ENCODE assay signal across 8 cellular contexts in genomic region chr11:65860278-65861164, GRCh38. TPM values are rescaled to one million over a fixed set of nuclear protein-coding genes. Genes with fewer than 3 reads are reported as not detected.
DNase-seq lines count a peak whose midpoint lies in the region; ATAC-seq and TF ChIP-seq lines count a peak whose summit lies in the region.

Gene MUS81 (plus strand): TSS chr11:65860433. CDS start chr11:65860754, 321 bp downstream.

- peak; percentile 20 for ATAC-seq in GM19324 (IDR thresholded peaks at IDR 0.05; ENCODE audit: low FRiP score, unreplicated experiment)
- peak; percentile 43 to 47 for ATAC-seq in activated T-cell treated with anti-CD3 and anti-CD28 coated beads, Interleukin-2, amount 50 U/mL, for 72 hours (replicated peaks in 1 of 2)

- H3K27me3 ChIP-seq in esophagus muscularis mucosa = no peaks in the 10 kb centered on the region

- peaks cover 46% of the 10 kb centered on the region for H3K4me1 Mint-ChIP-seq in activated T-cell treated with anti-CD3 and anti-CD28 coated beads, Interleukin-2, amount 50 U/mL, for 72 hours (ENCODE audit: low read depth)

- H3K36me3 ChIP-seq in esophagus muscularis mucosa = peaks cover 29 to 56% (median 47%) of the 10 kb centered on the region in 4 donors

- TF ChIP-seq EP300 in esophagus muscularis mucosa (IDR thresholded peaks at IDR 0.05) = no peak

- H3K9me3 ChIP-seq in esophagus muscularis mucosa = no peaks in the 10 kb centered on the region

- H3K4me1 ChIP-seq in esophagus muscularis mucosa = peaks cover 36 to 68% (median 59%) of the 10 kb centered on the region in 4 donors

- H3K9me3 Mint-ChIP-seq in activated T-cell treated with anti-CD3 and anti-CD28 coated beads, Interleukin-2, amount 50 U/mL, for 72 hours = no peaks in the 10 kb centered on the region

- H3K4me3 ChIP-seq in esophagus muscularis mucosa = peak within 1 kb of the TSS; percentile 98 to 100 (median 99)

- peak within 1 kb of the TSS; percentile 96 to 97 for H3K4me3 Mint-ChIP-seq in activated T-cell treated with anti-CD3 and anti-CD28 coated beads, Interleukin-2, amount 50 U/mL, for 72 hours

- peak; percentile 95 for DNase-seq in Ammon's horn (ENCODE audit: low spot score)
- peak; percentile 98 for DNase-seq in LHCN-M2 (ENCODE audit: low read depth)
- peak; percentile 98 for DNase-seq in RKO (ENCODE audit: low spot score)
- peak; percentile 97 for DNase-seq in activated T-cell treated with anti-CD3 and anti-CD28 coated beads, Interleukin-2, amount 50 U/mL, for 72 hours
- peak; percentile 99 for DNase-seq in esophagus muscularis mucosa (ENCODE audit: extremely low spot score)
- DNase-seq in myocyte (ENCODE audit: low read depth) = peak; percentile 99
- DNase-seq in stimulated activated CD8-positive, alpha-beta memory T cell treated with anti-CD3 and anti-CD28 coated beads, Interleukin-7, amount 100 ng/mL, for 4 hours (ENCODE audit: low read depth in 2 of 2) = peak; percentile 93

- peak within 1 kb of the TSS; percentile 98 to 100 (median 98) for H3K27ac ChIP-seq in esophagus muscularis mucosa (replicated peaks in 1 of 4)

- intact Hi-C loops in esophagus muscularis mucosa (cut with DNase I) = no loop called here

- peak; percentile 37 for TF ChIP-seq POLR2A in esophagus muscularis mucosa (IDR thresholded peaks at IDR 0.05; ENCODE audit: low read depth)

- 0% methylated on average over 24 of the region's 78 CpGs for WGBS in esophagus muscularis mucosa

- peak; percentile 83 to 93 (median 86) for TF ChIP-seq CTCF in esophagus muscularis mucosa (IDR thresholded peaks at IDR 0.05)

- H3K27ac Mint-ChIP-seq in activated T-cell treated with anti-CD3 and anti-CD28 coated beads, Interleukin-2, amount 50 U/mL, for 72 hours = peak within 1 kb of the TSS; percentile 95

- peaks cover 12 to 23% of the 10 kb centered on the region in 2 donors for H3K36me3 Mint-ChIP-seq in activated T-cell treated with anti-CD3 and anti-CD28 coated beads, Interleukin-2, amount 50 U/mL, for 72 hours (ENCODE audit: insufficient read depth in 2 of 2)

- H3K27me3 Mint-ChIP-seq in activated T-cell treated with anti-CD3 and anti-CD28 coated beads, Interleukin-2, amount 50 U/mL, for 72 hours (ENCODE audit: low read depth) = no peaks in the 10 kb centered on the region

RNA-seq across cellular contexts. Expression of gene MUS81, which starts in this region (rescaled TPM):
- total RNA-seq in LHCN-M2 (2014; rRNA removed) (49.4 and 51.7 TPM in 2 replicates), esophagus muscularis mucosa (10 to 100 TPM; 42.2 to 74.2 (median 58.3) TPM), myocyte (46.8 and 47.6 TPM in 2 replicates)
- polyA plus RNA-seq in LHCN-M2 (2012) = 38.5 TPM
- total RNA-seq in activated T-cell treated with anti-CD3 and anti-CD28 coated beads, Interleukin-2, amount 50 U/mL, for 72 hours = 10 to 100 TPM; 80.6 to 94.8 TPM
- polyA plus RNA-seq in myocyte (2012) = 49.2 TPM

Comparison
In these comparisons a context has a peak if more than half of its experiments do, and no peak if none do; other contexts are left out.
1. Peak in every context shown above with its lines: DNase-seq, ATAC-seq, H3K4me3 ChIP-seq and H3K27ac ChIP-seq.